ENCODE assay signal across 11 cellular contexts in the genomic region with DNA sequence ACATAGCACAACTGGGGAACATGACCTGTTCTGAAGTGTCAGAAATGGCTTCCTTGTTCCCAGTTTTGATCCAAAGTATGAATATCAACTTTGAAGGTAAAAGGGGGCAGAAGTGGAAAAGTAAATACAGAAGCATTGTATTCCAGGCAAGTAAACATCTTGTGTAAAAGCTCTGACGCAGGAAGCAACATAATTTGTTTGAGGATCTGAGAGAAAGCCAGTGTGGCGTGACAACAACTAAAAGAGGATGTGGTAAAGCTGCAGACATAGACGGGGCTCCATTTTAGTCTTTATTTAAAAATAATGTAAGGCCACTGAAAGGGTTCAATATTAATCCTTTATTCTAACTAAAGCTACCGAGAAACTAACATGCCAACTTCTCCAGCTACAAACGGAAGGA.
A peak's percentile ranks its signal among the peaks of the same experiment; 100 is the strongest.
DNase-seq lines count a peak whose midpoint lies in the region; ATAC-seq and TF ChIP-seq lines count a peak whose summit lies in the region.
"Had no signal": no experiment of that assay in that cellular context is flagged by ENCODE, and none has a peak within 500 bp of the region (broad histone marks: within the 10 kb centered on the region; RNA-seq: fewer than 3 reads in every experiment).

No MANE protein-coding gene starts in this region.

- POLR2A ChIA-PET in PC-3 (lab: Charles Lee; ENCODE audit: unreplicated experiment): no interaction called here

- H3K4me3 ChIP-seq in PC-3 (ENCODE audit: low read length): no peak overlapping the region
- H3K4me3 ChIP-seq: K562 had no signal

- H3F3A ChIP-seq in PC-3 (ENCODE audit: low read length, unreplicated experiment): no peaks in the 10 kb centered on the region

- H3K4me1 ChIP-seq in PC-3 (ENCODE audit: insufficient read depth, low read length): no peaks in the 10 kb centered on the region

- H3K79me2 ChIP-seq in PC-3 (ENCODE audit: low read length): no peaks in the 10 kb centered on the region

- ATAC-seq in GM19463 (IDR thresholded peaks at IDR 0.05; ENCODE audit: unreplicated experiment) (peak; percentile 97), HG03159 (IDR thresholded peaks at IDR 0.05; ENCODE audit: unreplicated experiment) (peak; percentile 100), PC-3 (no peak), Right ventricle myocardium superior (ENCODE audit: poor library complexity) (no peak)
- ATAC-seq: K562; natural killer cell treated with Interleukin-12 subunit alpha and Interleukin-12 subunit beta and Interleukin-15 and Interleukin-18, amount 100 ng/mL, for 72 hours had no signal

- no peaks in the 10 kb centered on the region for H3K36me3 ChIP-seq in PC-3 (ENCODE audit: low read depth, low read length)

- CTCF ChIA-PET in PC-3 (lab: Charles Lee): no interaction called here

- DNase-seq in CD1c-positive myeloid dendritic cell (ENCODE audit: extremely low spot score): peak; percentile 88
- DNase-seq in NCI-H774 (lab: John Stamatoyannopoulos, UW): peak; percentile 85
- no peak for DNase-seq in AG20443 (ENCODE audit: low spot score)
- DNase-seq in PC-3: no peak
- no peak for DNase-seq in Right ventricle myocardium superior
- no peak for DNase-seq in central memory CD4-positive, alpha-beta T cell
- DNase-seq: activated CD8-positive, alpha-beta memory T cell treated with anti-CD3 and anti-CD28 coated beads, Interleukin-2, amount 50 U/mL, for 4 hours had no signal

- H3K4me2 ChIP-seq in PC-3 (ENCODE audit: low read length): no peak overlapping the region

- no TSS peak for BruUV-seq in PC-3 (replicated peaks; lab: Mats Ljungman, UMichigan)

- H3K27me3 ChIP-seq in PC-3 (ENCODE audit: low read length): no peaks in the 10 kb centered on the region

- intact Hi-C loops in PC-3 (cut with micrococcal nuclease): no loop called here
- intact Hi-C loops in Right ventricle myocardium superior (cut with DNase I): no loop called here

- TF ChIP-seq CTCF in PC-3 (conservative IDR thresholded peaks at IDR 0.05; ENCODE audit: low read depth, low read length): no peak

- no peaks in the 10 kb centered on the region for H3K9me2 ChIP-seq in PC-3 (replicated peaks; ENCODE audit: low read length)

- H2AFZ ChIP-seq in PC-3 (ENCODE audit: low read length): no peak overlapping the region

- no peak overlapping the region for H3K9ac ChIP-seq in PC-3 (ENCODE audit: low read length)

- H4K20me1 ChIP-seq in PC-3 (ENCODE audit: low read length): no peaks in the 10 kb centered on the region

- no peak overlapping the region for H3K27ac ChIP-seq in PC-3 (ENCODE audit: low read length)

- H3K9me3 ChIP-seq in PC-3 (ENCODE audit: low read length): no peaks in the 10 kb centered on the region

Comparison
In these comparisons a context has a peak if more than half of its experiments do, and no peak if none do; other contexts are left out.
1. DNase-seq: peak in CD1c-positive myeloid dendritic cell (single experiment) and NCI-H774 (single experiment); none in AG20443 (single experiment), PC-3 (single experiment), Right ventricle myocardium superior (single experiment) and central memory CD4-positive, alpha-beta T cell (single experiment).
2. ATAC-seq: peak in GM19463 (single experiment) and HG03159 (single experiment); none in PC-3 (single experiment) and Right ventricle myocardium superior (single experiment).